Comparison of ENCODE assay signal across 8 cellular contexts in the genomic region with DNA sequence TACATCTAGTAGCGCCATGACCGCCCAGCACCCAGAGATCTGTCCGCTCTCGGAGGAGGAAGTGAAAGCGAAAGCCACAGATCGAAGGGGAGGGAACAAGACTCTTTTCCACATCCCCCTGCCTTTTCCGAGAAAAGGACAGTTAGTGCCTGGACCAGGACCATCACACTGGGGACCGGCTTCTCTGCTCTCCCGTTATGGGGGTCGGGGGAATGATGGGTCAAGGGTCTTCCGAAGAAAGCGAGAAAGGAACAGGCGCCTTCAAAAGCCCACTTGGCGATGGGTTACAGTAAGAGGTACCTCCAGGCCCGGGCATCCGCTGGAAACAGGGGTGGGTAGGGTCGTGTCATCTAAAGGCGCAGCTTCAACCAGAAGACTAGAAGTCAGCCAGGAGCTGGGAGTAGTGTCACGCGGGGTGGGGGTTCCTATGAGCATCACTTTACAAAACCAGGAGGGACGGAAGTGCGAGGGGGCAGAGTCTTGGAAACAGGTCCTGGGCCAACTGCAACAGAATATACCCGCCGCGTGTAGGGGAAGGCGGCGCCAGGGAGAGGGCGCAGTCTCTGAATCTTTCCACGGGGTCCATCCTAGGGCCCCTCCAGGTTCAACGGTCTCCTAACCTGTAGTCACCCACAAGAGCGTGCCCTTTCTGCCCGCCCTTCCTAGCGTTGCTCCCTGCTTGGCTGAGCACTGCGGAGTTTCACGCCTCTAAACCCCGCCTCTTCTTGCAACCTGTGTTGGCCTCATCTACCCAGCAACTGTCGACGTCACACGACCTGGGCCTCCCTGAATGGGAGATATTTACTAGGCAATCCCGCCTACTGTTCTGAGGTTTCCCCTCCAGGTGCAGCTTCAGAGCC. TPM values are rescaled to one million over a fixed set of nuclear protein-coding genes. Genes with fewer than 3 reads are reported as not detected.
DNase-seq lines count a peak whose midpoint lies in the region; ATAC-seq, FAIRE-seq and TF ChIP-seq lines count a peak whose summit lies in the region.

A gene (minus strand): TSS at position 69 of the 860 bp plus-strand sequence. CDS start 51 bp downstream, at position 18.

- H3K36me3 ChIP-seq in Loucy (ENCODE audit: insufficient read depth, low read length): peaks cover 40% of the 10 kb centered on the region

- peaks cover 11% of the 10 kb centered on the region for H3K27me3 ChIP-seq in Loucy (ENCODE audit: insufficient read depth, low read length, poor library complexity, severe bottlenecking)

- no peaks in the 10 kb centered on the region for H3K9me2 ChIP-seq in Loucy (replicated peaks; ENCODE audit: low read depth, low read length)

- TF ChIP-seq POLR2A in H54 (IDR thresholded peaks at IDR 0.05; ENCODE audit: low read depth, low read length): peak; percentile 28; the same call in 1 of the 2 replicates
- peak; percentile 81 for TF ChIP-seq POLR2A in Raji (IDR thresholded peaks at IDR 0.05; ENCODE audit: insufficient read depth, low read depth, low read length)

- FAIRE-seq in H54 (lab: Jason Lieb, UNC): peak; percentile 89

- peak within 1 kb of the TSS; percentile 97 for H3K4me3 ChIP-seq in Loucy (ENCODE audit: low read length, poor library complexity, severe bottlenecking)
- H3K4me3 ChIP-seq in fibroblast of pulmonary artery (replicated peaks; ENCODE audit: low read depth, low read length): peak within 1 kb of the TSS; percentile 92

- H3K9me3 Mint-ChIP-seq in natural killer cell treated with Interleukin-12 subunit alpha and Interleukin-12 subunit beta and Interleukin-15 and Interleukin-18, amount 100 ng/mL, for 72 hours: no peaks in the 10 kb centered on the region

- no peak; the same call in 1 of the 2 replicates for TF ChIP-seq CTCF in Loucy (conservative IDR thresholded peaks at IDR 0.05; ENCODE audit: low read length)
- TF ChIP-seq CTCF in fibroblast of pulmonary artery (IDR thresholded peaks at IDR 0.05; ENCODE audit: low read length, missing control alignments): peak; percentile 18

- peaks cover 74% of the 10 kb centered on the region for H3K36me3 Mint-ChIP-seq in natural killer cell treated with Interleukin-12 subunit alpha and Interleukin-12 subunit beta and Interleukin-15 and Interleukin-18, amount 100 ng/mL, for 72 hours

- peak; percentile 96 for DNase-seq in ELR (ENCODE audit: low read depth)
- DNase-seq in H54 (ENCODE audit: insufficient read length, low spot score): peak; percentile 85
- DNase-seq in activated T-helper 9 cell treated with anti-CD3 and anti-CD28 coated beads, Interleukin-2, amount 50 U/mL, for 16 hours (ENCODE audit: low read depth): peak; percentile 96
- DNase-seq in fibroblast of pulmonary artery (ENCODE audit: low read depth): peak; percentile 92
- peak; percentile 96 for DNase-seq in natural killer cell treated with Interleukin-12 subunit alpha and Interleukin-12 subunit beta and Interleukin-15 and Interleukin-18, amount 100 ng/mL, for 72 hours (ENCODE audit: low spot score)
- peak; percentile 97 for DNase-seq in stimulated activated naive CD4-positive, alpha-beta T cell treated with Interleukin-2 at 50 U/mL for 16 hours (lab: John Stamatoyannopoulos, UW)

- peak within 1 kb of the TSS; percentile 100 for H3K9ac ChIP-seq in Loucy (ENCODE audit: low read depth, low read length, poor library complexity, severe bottlenecking)

- peaks cover 86% of the 10 kb centered on the region for H3K79me2 ChIP-seq in Loucy (ENCODE audit: insufficient read depth, low read length)

- H3K4me1 ChIP-seq in Loucy (ENCODE audit: insufficient read depth, low read length, poor library complexity, severe bottlenecking): peaks cover 78% of the 10 kb centered on the region

- peak within 1 kb of the TSS; percentile 98 to 100 for H3K27ac Mint-ChIP-seq in natural killer cell treated with Interleukin-12 subunit alpha and Interleukin-12 subunit beta and Interleukin-15 and Interleukin-18, amount 100 ng/mL, for 72 hours

- peak within 1 kb of the TSS; percentile 95 for H3K4me3 Mint-ChIP-seq in natural killer cell treated with Interleukin-12 subunit alpha and Interleukin-12 subunit beta and Interleukin-15 and Interleukin-18, amount 100 ng/mL, for 72 hours

- H3K27me3 Mint-ChIP-seq in natural killer cell treated with Interleukin-12 subunit alpha and Interleukin-12 subunit beta and Interleukin-15 and Interleukin-18, amount 100 ng/mL, for 72 hours: no peaks in the 10 kb centered on the region

- ATAC-seq in natural killer cell treated with Interleukin-12 subunit alpha and Interleukin-12 subunit beta and Interleukin-15 and Interleukin-18, amount 100 ng/mL, for 72 hours: peak; percentile 89 to 94

- no peaks in the 10 kb centered on the region for H3K9me3 ChIP-seq in Loucy (ENCODE audit: insufficient read depth, low read depth, low read length)

- no peak within 1 kb of the TSS for H2AFZ ChIP-seq in Loucy (ENCODE audit: low read length)

- H3F3A ChIP-seq in Loucy (ENCODE audit: low read depth): peaks cover 24% of the 10 kb centered on the region

- peaks cover 28% of the 10 kb centered on the region for H4K20me1 ChIP-seq in Loucy (ENCODE audit: insufficient read depth, low read length, poor library complexity, severe bottlenecking)

- peaks cover 78 to 83% of the 10 kb centered on the region in 2 donors for H3K4me1 Mint-ChIP-seq in natural killer cell treated with Interleukin-12 subunit alpha and Interleukin-12 subunit beta and Interleukin-15 and Interleukin-18, amount 100 ng/mL, for 72 hours (ENCODE audit: low read depth in 2 of 2)

- peak within 1 kb of the TSS; percentile 99 for H3K4me2 ChIP-seq in Loucy (ENCODE audit: low read depth, low read length, poor library complexity, severe bottlenecking)

RNA-seq across cellular contexts. Expression of the gene that starts here (rescaled TPM):
- total RNA-seq in natural killer cell treated with Interleukin-12 subunit alpha and Interleukin-12 subunit beta and Interleukin-15 and Interleukin-18, amount 100 ng/mL, for 72 hours: 100 to 1,000 TPM; 259 to 356 TPM

Comparison
In these comparisons a context has a peak if more than half of its experiments do, and no peak if none do; other contexts are left out.
1. Peak in every context shown above with its lines: DNase-seq, ATAC-seq and H3K4me3 ChIP-seq.